In the genomic region with DNA sequence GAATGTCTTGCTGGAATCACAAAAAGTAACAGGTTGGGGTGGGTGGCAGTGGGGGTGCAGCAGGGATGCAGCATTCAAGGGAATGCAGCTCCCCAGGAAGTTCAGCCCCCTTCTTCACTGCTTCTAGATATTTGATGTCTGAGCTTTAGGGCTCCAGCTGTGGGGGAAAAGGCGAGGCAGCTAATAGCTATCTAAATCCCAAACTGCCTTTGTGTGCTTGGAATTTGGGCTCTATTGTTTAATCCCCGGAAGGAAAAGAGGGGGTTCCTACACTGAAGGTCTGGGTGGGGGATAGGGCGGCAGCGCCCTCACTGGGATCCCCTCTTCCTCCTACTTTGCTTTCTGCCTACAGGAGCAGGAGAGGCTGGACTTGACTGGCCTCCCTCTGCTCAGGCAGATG, we compare ENCODE assay signal across 28 cellular contexts.
"Had no signal": no experiment of that assay in that cellular context is flagged by ENCODE, and none has a peak within 500 bp of the region (broad histone marks: within the 10 kb centered on the region; RNA-seq: fewer than 3 reads in every experiment).

No MANE protein-coding gene starts in this region.

- H3K9me3 Mint-ChIP-seq: mesothelial cell of epicardium; natural killer cell treated with Interleukin-12 subunit alpha and Interleukin-12 subunit beta and Interleukin-15 and Interleukin-18, amount 100 ng/mL, for 72 hours; neural crest cell; stimulated activated memory B cell treated with anti-CD40 and anti-IgM and Interleukin-4, amounts not matched to agents 10 μg/mL and 1 μg/mL and 100 μg/mL, for 72 hours; type B pancreatic cell had no signal

- H3K27me3 ChIP-seq: esophagus squamous epithelium, sigmoid colon, spleen, testis, tibial artery had no signal

- H3K27ac Mint-ChIP-seq: naive B cell; natural killer cell treated with Interleukin-12 subunit alpha and Interleukin-12 subunit beta and Interleukin-15 and Interleukin-18, amount 100 ng/mL, for 72 hours; stimulated activated memory B cell treated with anti-CD40 and anti-IgM and Interleukin-4, amounts not matched to agents 10 μg/mL and 1 μg/mL and 100 μg/mL, for 72 hours; type B pancreatic cell had no signal

- DNase-seq: dermis blood vessel endothelial cell; effector memory CD4-positive, alpha-beta T cell; erythroblast; esophagus squamous epithelium; foreskin melanocyte; kidney; mesenchymal stem cell; naive B cell; nucleus accumbens; right cardiac atrium; spleen; stimulated activated CD4-positive, alpha-beta T cell treated with anti-CD3 and anti-CD28 coated beads, Interleukin-4, amount 100 ng/mL, for 4 hours; stimulated activated naive CD8-positive, alpha-beta T cell treated with anti-CD3 and anti-CD28 coated beads, Interleukin-15, Interleukin-2, amounts not matched to agents 100 U/mL and 50 U/mL, for 24 hours; substantia nigra; testis; tibial artery had no signal

- FAIRE-seq: endometrium, kidney had no signal

- H3K4me1 ChIP-seq: prostate gland had no signal

- H3K36me3 ChIP-seq: esophagus squamous epithelium, prostate gland, sigmoid colon, spleen, tibial artery had no signal

- H3K4me3 ChIP-seq: coronary artery, esophagus squamous epithelium, mucosa of descending colon, prostate gland, sigmoid colon, skin epidermis, spleen, testis, tibial artery had no signal

- H3K9me3 ChIP-seq: esophagus squamous epithelium, mucosa of descending colon, prostate gland, sigmoid colon, spleen, testis, tibial artery had no signal

- H3K27me3 Mint-ChIP-seq: stimulated activated memory B cell treated with anti-CD40 and anti-IgM and Interleukin-4, amounts not matched to agents 10 μg/mL and 1 μg/mL and 100 μg/mL, for 72 hours; type B pancreatic cell had no signal

- H3K27ac ChIP-seq: coronary artery, esophagus squamous epithelium, prostate gland, sigmoid colon, skin epidermis, spleen, testis, tibial artery had no signal

- ATAC-seq: left lobe of liver; natural killer cell treated with Interleukin-12 subunit alpha and Interleukin-12 subunit beta and Interleukin-15 and Interleukin-18, amount 100 ng/mL, for 72 hours; stimulated activated memory B cell treated with anti-CD40 and anti-IgM and Interleukin-4, amounts not matched to agents 10 μg/mL and 1 μg/mL and 100 μg/mL, for 72 hours; stimulated activated naive CD8-positive, alpha-beta T cell treated with anti-CD3 and anti-CD28 coated beads, Interleukin-15, Interleukin-2, amounts not matched to agents 100 U/mL and 50 U/mL, for 24 hours had no signal

- H3K36me3 Mint-ChIP-seq: mesothelial cell of epicardium; naive B cell; natural killer cell treated with Interleukin-12 subunit alpha and Interleukin-12 subunit beta and Interleukin-15 and Interleukin-18, amount 100 ng/mL, for 72 hours; stimulated activated memory B cell treated with anti-CD40 and anti-IgM and Interleukin-4, amounts not matched to agents 10 μg/mL and 1 μg/mL and 100 μg/mL, for 72 hours had no signal

- H3K4me3 Mint-ChIP-seq: mesothelial cell of epicardium; naive B cell; natural killer cell treated with Interleukin-12 subunit alpha and Interleukin-12 subunit beta and Interleukin-15 and Interleukin-18, amount 100 ng/mL, for 72 hours; stimulated activated memory B cell treated with anti-CD40 and anti-IgM and Interleukin-4, amounts not matched to agents 10 μg/mL and 1 μg/mL and 100 μg/mL, for 72 hours; type B pancreatic cell had no signal
